ENCODE assay signal across 9 cellular contexts in genomic region chr9:94867842-94868312, GRCh38.
DNase-seq lines count a peak whose midpoint lies in the region; ATAC-seq and TF ChIP-seq lines count a peak whose summit lies in the region.
"Had no signal": no experiment of that assay in that cellular context is flagged by ENCODE, and none has a peak within 500 bp of the region (broad histone marks: within the 10 kb centered on the region; RNA-seq: fewer than 3 reads in every experiment).

No MANE protein-coding gene starts in this region.

- H3K4me1 ChIP-seq in mesodermal cell (ENCODE audit: control insufficient read depth, insufficient read depth, low read length, poor library complexity, severe bottlenecking) = peaks cover 65% of the 10 kb centered on the region

- H3K4me3 Mint-ChIP-seq in chondrocyte (ENCODE audit: unreplicated experiment) = peak overlapping the region; percentile 28

- H3K4me1 Mint-ChIP-seq in chondrocyte (ENCODE audit: low read depth) = peaks cover 87% of the 10 kb centered on the region

- H3K27me3 Mint-ChIP-seq in chondrocyte (ENCODE audit: low read depth) = no peaks in the 10 kb centered on the region

- ATAC-seq in HG02885 (IDR thresholded peaks at IDR 0.05; ENCODE audit: poor library complexity, unreplicated experiment) (no peak), GM21390 (IDR thresholded peaks at IDR 0.05; ENCODE audit: unreplicated experiment) (no peak), HG03520 (IDR thresholded peaks at IDR 0.05; ENCODE audit: unreplicated experiment) (no peak)

- H3K27ac Mint-ChIP-seq in chondrocyte (ENCODE audit: unreplicated experiment) = peak overlapping the region; percentile 94

- H3K9me3 ChIP-seq in mesodermal cell (ENCODE audit: control insufficient read depth, low read length) = no peaks in the 10 kb centered on the region

- TF ChIP-seq CTCF in chondrocyte (IDR thresholded peaks at IDR 0.05) = no peak

- DNase-seq in A172 (ENCODE audit: low spot score) = peak; percentile 93
- peak; percentile 99 for DNase-seq in LHCN-M2 (ENCODE audit: low read depth)
- no peak for DNase-seq in chondrocyte (ENCODE audit: low spot score)
- DNase-seq in activated CD8-positive, alpha-beta memory T cell treated with anti-CD3 and anti-CD28 coated beads for 24 hours = no peak
- DNase-seq: WERI-Rb-1 had no signal

- H3K4me3 ChIP-seq in mesodermal cell (ENCODE audit: extremely low read depth, insufficient read depth, low read length, poor library complexity, severe bottlenecking) = no peak overlapping the region

- H3K36me3 ChIP-seq in mesodermal cell (ENCODE audit: control insufficient read depth, insufficient read depth, low read length) = no peaks in the 10 kb centered on the region
- H3K36me3 ChIP-seq: WERI-Rb-1 had no signal

- H3K36me3 Mint-ChIP-seq in chondrocyte (ENCODE audit: low read depth) = no peaks in the 10 kb centered on the region

- 50 to 68% methylated on average over 1 to 2 of the region's 4 CpGs for WGBS in mesodermal cell (ENCODE audit: insufficient coverage in 2 of 2), 2 experiments

- H3K9me3 Mint-ChIP-seq in chondrocyte (ENCODE audit: low read depth) = no peaks in the 10 kb centered on the region

- peak overlapping the region; percentile 97 for H3K27ac ChIP-seq in mesodermal cell (ENCODE audit: low read depth, low read length, severe bottlenecking)
- H3K27ac ChIP-seq: WERI-Rb-1 had no signal

Comparison
In these comparisons a context has a peak if more than half of its experiments do, and no peak if none do; other contexts are left out.
1. DNase-seq: peak in A172 (single experiment) and LHCN-M2 (single experiment); none in chondrocyte (single experiment) and activated CD8-positive, alpha-beta memory T cell treated with anti-CD3 and anti-CD28 coated beads for 24 hours (single experiment).